ENCODE assay signal across 17 cellular contexts in the genomic region with DNA sequence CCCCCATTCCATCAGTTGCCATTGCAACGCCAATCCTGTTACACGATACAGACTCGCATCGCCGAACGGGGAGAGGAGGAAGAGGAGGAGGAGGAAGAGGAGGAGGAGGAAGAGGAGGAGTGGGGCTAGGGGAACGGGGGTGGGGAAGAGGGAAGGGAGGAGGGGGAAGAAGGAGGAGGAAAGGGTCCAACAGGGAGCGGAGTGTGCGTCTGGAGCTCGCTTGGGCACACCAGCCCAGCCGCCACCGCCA. TPM values are rescaled to one million over a fixed set of nuclear protein-coding genes. Genes with fewer than 3 reads are reported as not detected.
DNase-seq lines count a peak whose midpoint lies in the region; ATAC-seq, FAIRE-seq and TF ChIP-seq lines count a peak whose summit lies in the region.
"Had no signal": no experiment of that assay in that cellular context is flagged by ENCODE, and none has a peak within 500 bp of the region (broad histone marks: within the 10 kb centered on the region; RNA-seq: fewer than 3 reads in every experiment).

No MANE protein-coding gene starts in this region.

- WGBS in A549 (ENCODE audit: missing lambda C conversion rate), result 2% methylated on average over 8 of the region's 12 CpGs
- WGBS in endodermal cell (ENCODE audit: insufficient coverage in 1 of 2, insufficient read length in 1 of 2), 2 experiments, result 0% methylated on average over 1 to 12 of the region's 12 CpGs

- ATAC-seq in A549, result no peak
- no peak for ATAC-seq in GM21619 (IDR thresholded peaks at IDR 0.05; ENCODE audit: unreplicated experiment)
- no peak for ATAC-seq in HG02885 (IDR thresholded peaks at IDR 0.05; ENCODE audit: poor library complexity, unreplicated experiment)
- no peak for ATAC-seq in HG03095 (IDR thresholded peaks at IDR 0.05; ENCODE audit: unreplicated experiment)
- ATAC-seq: HCT116, sciatic nerve had no signal

- peak overlapping the region; percentile 96 for H2AFZ ChIP-seq in neural progenitor cell (replicated peaks)

- no peaks in the 10 kb centered on the region for H3K36me3 ChIP-seq in MG63
- H3K36me3 ChIP-seq in endodermal cell (ENCODE audit: control insufficient read depth, insufficient read depth, low read length), result no peaks in the 10 kb centered on the region
- H3K36me3 ChIP-seq in neural progenitor cell, result no peaks in the 10 kb centered on the region

- peaks cover 15% of the 10 kb centered on the region for H4K20me1 ChIP-seq in neural progenitor cell (ENCODE audit: low read depth)

- peaks cover 13% of the 10 kb centered on the region for H3F3A ChIP-seq in neural progenitor cell (ENCODE audit: low read depth)

- peak overlapping the region; percentile 34 for H3K4me3 ChIP-seq in A549
- H3K4me3 ChIP-seq in MG63, result peak overlapping the region; percentile 29; the same call in 1 of the 2 replicates
- H3K4me3 ChIP-seq in endodermal cell (ENCODE audit: low read length), result peak overlapping the region; percentile 77
- H3K4me3 ChIP-seq in neural progenitor cell, result peak overlapping the region; percentile 72

- no peak for FAIRE-seq in A549 (lab: Jason Lieb, UNC)
- FAIRE-seq: endometrium had no signal

- H3K4me2 ChIP-seq in A549 (peak overlapping the region; percentile 77), neural progenitor cell (peak overlapping the region; percentile 95)

- no peaks in the 10 kb centered on the region for H3K36me3 Mint-ChIP-seq in endodermal cell (ENCODE audit: low read depth)
- no peaks in the 10 kb centered on the region for H3K36me3 Mint-ChIP-seq in neural progenitor cell

- no peak overlapping the region for H3K27ac ChIP-seq in A549
- H3K27ac ChIP-seq in endodermal cell (ENCODE audit: low read depth, low read length), result no peak overlapping the region
- H3K27ac ChIP-seq in neural progenitor cell, result no peak overlapping the region

- POLR2A ChIA-PET in A549 (lab: Yijun Ruan, JAX), result no interaction called here

- H3K27ac Mint-ChIP-seq in endodermal cell, result no peak overlapping the region
- peak overlapping the region; percentile 57 for H3K27ac Mint-ChIP-seq in neural progenitor cell
- H3K27ac Mint-ChIP-seq: activated CD4-positive, alpha-beta memory T cell treated with anti-CD3 and anti-CD28 coated beads, Interleukin-2, amount 10 ng/mL, durations not matched to agents 7 days and 5 days had no signal

- H3K9me3 Mint-ChIP-seq in endodermal cell (no peaks in the 10 kb centered on the region), neural progenitor cell (no peaks in the 10 kb centered on the region)
- H3K9me3 Mint-ChIP-seq: activated CD4-positive, alpha-beta memory T cell treated with anti-CD3 and anti-CD28 coated beads, Interleukin-2, amount 10 ng/mL, durations not matched to agents 7 days and 5 days had no signal

- no peak for TF ChIP-seq EP300 in A549 (IDR thresholded peaks at IDR 0.05)

- H3K9me3 ChIP-seq in A549 (no peaks in the 10 kb centered on the region), MG63 (no peaks in the 10 kb centered on the region), endodermal cell (ENCODE audit: control insufficient read depth, low read length) (no peaks in the 10 kb centered on the region), neural progenitor cell (ENCODE audit: low read depth) (no peaks in the 10 kb centered on the region)

- H3K4me3 Mint-ChIP-seq in endodermal cell (peak overlapping the region; percentile 67), neural progenitor cell (peak overlapping the region; percentile 99)
- H3K4me3 Mint-ChIP-seq: activated CD4-positive, alpha-beta memory T cell treated with anti-CD3 and anti-CD28 coated beads, Interleukin-2, amount 10 ng/mL, durations not matched to agents 7 days and 5 days had no signal

- DNase-seq in A549 (ENCODE audit: low read depth in 1 of 2, low spot score in 1 of 2), result no peak
- no peak for DNase-seq in MG63
- peak; percentile 86 for DNase-seq in endodermal cell
- peak; percentile 58 for DNase-seq in neural progenitor cell (ENCODE audit: low spot score)
- no peak for DNase-seq in NCI-H2227 treated with DMSO at 0.1 percent for 48 hours (lab: John Stamatoyannopoulos, UW)
- DNase-seq: activated CD4-positive, alpha-beta memory T cell treated with anti-CD3 and anti-CD28 coated beads, Interleukin-2, amount 10 ng/mL, durations not matched to agents 7 days and 5 days; activated naive CD4-positive, alpha-beta T cell treated with anti-CD3 and anti-CD28 coated beads, Interleukin-2, amount 50 U/mL, for 16 hours; MM.1S; NCI-H526 treated with DMSO at 0.1 percent for 48 hours; SW 1271 had no signal

- H3K4me1 ChIP-seq in A549, result peaks cover 5% of the 10 kb centered on the region; the same call in 1 of the 3 replicates
- no peaks in the 10 kb centered on the region for H3K4me1 ChIP-seq in endodermal cell (ENCODE audit: control insufficient read depth, insufficient read depth, low read length)
- peaks cover 5% of the 10 kb centered on the region for H3K4me1 ChIP-seq in neural progenitor cell

- TF ChIP-seq RAD21 in A549 (conservative IDR thresholded peaks at IDR 0.05 in 1 of 2, IDR thresholded peaks at IDR 0.05 in 1 of 2), result no peak

- no peak for TF ChIP-seq POLR2A in A549 (IDR thresholded peaks at IDR 0.05; ENCODE audit: low read length)

- H3K79me2 ChIP-seq in neural progenitor cell (ENCODE audit: low read depth), result no peaks in the 10 kb centered on the region

- TF ChIP-seq CTCF in A549 (IDR thresholded peaks at IDR 0.05) (no peak), endodermal cell (conservative IDR thresholded peaks at IDR 0.05) (no peak), neural progenitor cell (IDR thresholded peaks at IDR 0.05) (no peak)

- peaks cover 10% of the 10 kb centered on the region; the same call in 1 of the 2 replicates for H3K27me3 ChIP-seq in MG63
- peaks cover 69% of the 10 kb centered on the region for H3K27me3 ChIP-seq in endodermal cell (ENCODE audit: control insufficient read depth, insufficient read depth, low read length, poor library complexity, severe bottlenecking)
- peaks cover 94% of the 10 kb centered on the region for H3K27me3 ChIP-seq in neural progenitor cell

- peaks cover 75% of the 10 kb centered on the region for H3K27me3 Mint-ChIP-seq in endodermal cell (ENCODE audit: insufficient read depth)
- H3K27me3 Mint-ChIP-seq in neural progenitor cell (ENCODE audit: insufficient read depth, low read depth), result peaks cover 6% of the 10 kb centered on the region

- CTCF ChIA-PET in A549 (lab: Yijun Ruan, JAX), result no interaction called here

- H3K9ac ChIP-seq in endodermal cell (ENCODE audit: extremely low read depth, low read length, poor library complexity, severe bottlenecking) (no peak overlapping the region), neural progenitor cell (no peak overlapping the region)

- H3K4me1 Mint-ChIP-seq in endodermal cell (peaks cover 5% of the 10 kb centered on the region), neural progenitor cell (peaks cover 39% of the 10 kb centered on the region)

TF ChIP-seq in A549, 52 proteins besides CTCF, POLR2A, EP300 and RAD21:
- TF ChIP-seq MAX (IDR thresholded peaks at IDR 0.05), result no peak
- TF ChIP-seq CBX2 (IDR thresholded peaks at IDR 0.05; ENCODE audit: borderline replicate concordance, low read depth), result no peak
- no peak for TF ChIP-seq MYC (IDR thresholded peaks at IDR 0.05; ENCODE audit: borderline replicate concordance, low read length)
TF ChIP-seq in A549: peak in this region for 0.

RNA-seq across cellular contexts. Expression of gene MDGA2, which starts 0.2 kb away (rescaled TPM):
- 0.07 and 0.08 TPM in 2 replicates for polyA plus RNA-seq in A549 (2011; rRNA removed)
- 0.03 TPM in 1 of 2 replicates, not detected in the other for polyA plus RNA-seq in A549 (2012; cell fraction: cytosol; rRNA removed)
- polyA plus RNA-seq in A549 (2012; cell fraction: nucleus; rRNA removed), result not detected in 2 replicates
- 0.05 to 0.12 TPM (median 0.08 TPM) in 3 replicates for polyA plus RNA-seq in A549 (2017; fragmentation: RNase III; extraction: RNeasy Plus Mini Kit Qiagen cat#74134 plus additional on column Dnase treatment)
- not detected in 2 replicates for polyA minus RNA-seq in A549 (2011; rRNA and poly(A)+ RNA removed)
- total RNA-seq in MG63 (2014; rRNA removed; shearing (Covaris generic); ENCODE audit: low replicate concordance), result not detected in 2 replicates
- total RNA-seq in endodermal cell, result 1 to 10 TPM in 1 of 2 donors, under 1 TPM in 1; 0.82 to 8.8 TPM
- 1.0 TPM for polyA plus RNA-seq in endodermal cell (2013, experiment 1 of 2)
- polyA plus RNA-seq in endodermal cell (2013, experiment 2 of 2), result 1.2 TPM
- 0.77 and 1.0 TPM in 2 replicates for total RNA-seq in neural progenitor cell (ENCODE audit: low replicate concordance)
- total RNA-seq: activated CD4-positive, alpha-beta memory T cell treated with anti-CD3 and anti-CD28 coated beads, Interleukin-2, amount 10 ng/mL, durations not matched to agents 7 days and 5 days; sciatic nerve had no signal
- polyA plus RNA-seq: BJ had no signal

Comparison
In these comparisons a context has a peak if more than half of its experiments do, and no peak if none do; other contexts are left out.
1. DNase-seq: peak in endodermal cell (single experiment) and neural progenitor cell (single experiment); none in A549 (0 of 2), MG63 (single experiment) and NCI-H2227 treated with DMSO at 0.1 percent for 48 hours (single experiment).
2. Peak in every context shown above with its lines, with median percentiles within 50 percentile points of each other: H3K4me3 ChIP-seq.